In the genomic region with DNA sequence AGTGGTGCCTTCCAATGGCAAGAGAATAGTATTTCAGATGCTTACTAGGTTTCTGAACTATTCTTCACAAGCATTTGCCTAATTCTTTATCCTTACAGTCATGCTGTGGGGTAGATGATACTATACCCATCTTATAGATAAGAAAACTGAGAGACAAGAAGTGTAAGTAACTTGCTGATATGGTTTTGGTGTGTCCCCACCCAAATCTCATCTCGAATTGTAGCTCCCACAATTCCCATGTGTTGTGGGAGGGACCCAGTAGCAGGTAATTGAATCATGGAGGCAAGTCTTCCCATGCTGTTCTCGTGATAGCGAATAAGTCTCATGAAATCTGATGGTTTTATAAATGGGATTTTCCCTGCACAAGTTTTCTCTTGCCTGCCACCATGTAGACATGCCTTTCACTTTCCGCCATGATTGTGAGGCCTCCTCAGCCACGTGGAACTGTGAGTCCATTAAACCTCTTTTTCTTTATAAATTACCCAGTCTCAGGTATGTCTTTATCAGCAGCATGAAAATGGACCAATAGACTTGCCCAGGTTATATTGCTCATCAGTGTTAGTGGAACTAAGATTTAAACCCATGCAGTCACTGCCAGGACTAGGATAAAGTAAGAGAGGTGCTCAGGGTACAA, we compare ENCODE assay signal across 1 cellular context.
TF ChIP-seq lines count a peak whose summit lies in the region.

No MANE protein-coding gene starts in this region.

TF ChIP-seq in K562, 482 proteins besides CTCF, POLR2A, EP300 and RAD21 (continues in another document):
- TF ChIP-seq MIER1 (IDR thresholded peaks at IDR 0.05; ENCODE audit: low read depth) (no peak), ZNF133 (CRISPR knock-in tag; IDR thresholded peaks at IDR 0.05) (0 out of 2 replicates have a peak, but pooled peaks have one; percentile 75), MGA (IDR thresholded peaks at IDR 0.05) (no peak), ZBTB34 (CRISPR knock-in tag; IDR thresholded peaks at IDR 0.05) (no peak), MLX (CRISPR knock-in tag; conservative IDR thresholded peaks at IDR 0.05) (no peak), MYBL2 (IDR thresholded peaks at IDR 0.05; ENCODE audit: low read depth) (no peak), MYBL2 (CRISPR knock-in tag; IDR thresholded peaks at IDR 0.05; ENCODE audit: borderline replicate concordance) (no peak), DLX4 (CRISPR knock-in tag; IDR thresholded peaks at IDR 0.05) (no peak), NELFE (IDR thresholded peaks at IDR 0.05; ENCODE audit: insufficient read depth, insufficient read length) (no peak), ZNF197 (CRISPR knock-in tag; IDR thresholded peaks at IDR 0.05; ENCODE audit: low read depth) (no peak), ZNF592 (IDR thresholded peaks at IDR 0.05) (peak; percentile 57), CREB1 (IDR thresholded peaks at IDR 0.05) (no peak), CREB1 (CRISPR knock-in tag; IDR thresholded peaks at IDR 0.05) (no peak), FOS (IDR thresholded peaks at IDR 0.05; ENCODE audit: extremely low read depth, insufficient read length) (no peak), POLR2AphosphoS2 (IDR thresholded peaks at IDR 0.05; ENCODE audit: low read length) (no peak), PTTG1 (tag; IDR thresholded peaks at IDR 0.05; ENCODE audit: low read depth) (peak; percentile 7; the same call in 1 of the 2 replicates), KLF16 (IDR thresholded peaks at IDR 0.05) (no peak)
- TF ChIP-seq, protein P1, sequence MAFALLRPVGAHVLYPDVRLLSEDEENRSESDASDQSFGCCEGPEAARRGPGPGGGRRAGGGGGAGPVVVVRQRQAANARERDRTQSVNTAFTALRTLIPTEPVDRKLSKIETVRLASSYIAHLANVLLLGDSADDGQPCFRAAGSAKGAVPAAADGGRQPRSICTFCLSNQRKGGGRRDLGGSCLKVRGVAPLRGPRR (CRISPR knock-in tag; IDR thresholded peaks at IDR 0.05): peak; percentile 67; the same call in 1 of the 2 replicates
